In genomic region chr11:88122956-88123355, GRCh38 we compare ENCODE assay signal across 30 cellular contexts. TPM values are rescaled to one million over a fixed set of nuclear protein-coding genes. Genes with fewer than 3 reads are reported as not detected.
"Had no signal": no experiment of that assay in that cellular context is flagged by ENCODE, and none has a peak within 500 bp of the region (broad histone marks: within the 10 kb centered on the region; RNA-seq: fewer than 3 reads in every experiment).

No MANE protein-coding gene starts in this region.

- H3K36me3 ChIP-seq: left ventricle myocardium inferior, ovary, stomach, thyroid gland, transverse colon, upper lobe of left lung, vagina had no signal

- ATAC-seq: left colon; mucosa of descending colon; naive thymus-derived CD4-positive, alpha-beta T cell; natural killer cell treated with Interleukin-12 subunit alpha and Interleukin-12 subunit beta and Interleukin-15 and Interleukin-18, amount 100 ng/mL, for 72 hours; right cardiac atrium; sciatic nerve; stimulated activated naive B cell treated with anti-CD40 and anti-IgM and Interleukin-4, amounts not matched to agents 10 μg/mL and 1 μg/mL and 100 μg/mL, for 72 hours; stimulated activated naive CD8-positive, alpha-beta T cell treated with anti-CD3 and anti-CD28 coated beads, Interleukin-15, Interleukin-2, amounts not matched to agents 100 U/mL and 50 U/mL, for 24 hours had no signal

- H3K4me1 Mint-ChIP-seq: memory B cell; naive thymus-derived CD4-positive, alpha-beta T cell; stimulated activated naive B cell treated with anti-CD40 and anti-IgM and Interleukin-4, amounts not matched to agents 10 μg/mL and 1 μg/mL and 100 μg/mL, for 72 hours had no signal

- H3K27me3 ChIP-seq: hepatocyte, ovary, stomach, testis, thyroid gland, transverse colon, upper lobe of left lung, vagina had no signal

- H3K9me3 ChIP-seq: mucosa of descending colon, ovary, stomach, testis, thyroid gland, transverse colon, upper lobe of left lung, vagina had no signal

- H3K4me2 ChIP-seq: hepatocyte had no signal

- H3K4me3 Mint-ChIP-seq: memory B cell; naive thymus-derived CD4-positive, alpha-beta T cell; natural killer cell treated with Interleukin-12 subunit alpha and Interleukin-12 subunit beta and Interleukin-15 and Interleukin-18, amount 100 ng/mL, for 72 hours; stimulated activated naive B cell treated with anti-CD40 and anti-IgM and Interleukin-4, amounts not matched to agents 10 μg/mL and 1 μg/mL and 100 μg/mL, for 72 hours had no signal

- H3K36me3 Mint-ChIP-seq: memory B cell; naive thymus-derived CD4-positive, alpha-beta T cell; natural killer cell treated with Interleukin-12 subunit alpha and Interleukin-12 subunit beta and Interleukin-15 and Interleukin-18, amount 100 ng/mL, for 72 hours; stimulated activated naive B cell treated with anti-CD40 and anti-IgM and Interleukin-4, amounts not matched to agents 10 μg/mL and 1 μg/mL and 100 μg/mL, for 72 hours had no signal

- FAIRE-seq: keratinocyte had no signal

- H3K4me3 ChIP-seq: hepatocyte, left ventricle myocardium inferior, lung, mucosa of descending colon, ovary, skin epidermis, stomach, testis, thyroid gland, transverse colon, upper lobe of left lung, vagina had no signal

- H3K27ac Mint-ChIP-seq: memory B cell; naive thymus-derived CD4-positive, alpha-beta T cell; natural killer cell treated with Interleukin-12 subunit alpha and Interleukin-12 subunit beta and Interleukin-15 and Interleukin-18, amount 100 ng/mL, for 72 hours; progenitor cell of endocrine pancreas; stimulated activated naive B cell treated with anti-CD40 and anti-IgM and Interleukin-4, amounts not matched to agents 10 μg/mL and 1 μg/mL and 100 μg/mL, for 72 hours had no signal

- DNase-seq: kidney glomerular epithelial cell; left colon; left ventricle myocardium inferior; midbrain; mucosa of descending colon; naive thymus-derived CD4-positive, alpha-beta T cell; ovary; retina; right cardiac atrium; stimulated activated CD4-positive, alpha-beta T cell treated with anti-CD3 and anti-CD28 coated beads, Interleukin-12 subunit alpha, Interleukin-12 subunit beta, amount 100 ng/mL, for 4 hours; stimulated activated CD4-positive, alpha-beta T cell treated with anti-CD3 and anti-CD28 coated beads, Interleukin-15, amount 100 ng/mL, for 24 hours; stimulated activated CD4-positive, alpha-beta T cell treated with anti-CD3 and anti-CD28 coated beads, Interleukin-2, amount 100 ng/mL, for 24 hours; stimulated activated CD4-positive, alpha-beta T cell treated with anti-CD3 and anti-CD28 coated beads, Interleukin-4, amount 100 ng/mL, for 1 hour; stimulated activated naive B cell treated with anti-CD40 and anti-IgM and Interleukin-4, amounts not matched to agents 10 μg/mL and 1 μg/mL and 100 μg/mL, for 72 hours; stimulated activated naive CD8-positive, alpha-beta T cell treated with anti-CD3 and anti-CD28 coated beads, Interleukin-15, Interleukin-2, amounts not matched to agents 100 U/mL and 50 U/mL, for 24 hours; stomach; testis; thyroid gland; transverse colon; upper lobe of left lung had no signal

- H3K9me3 Mint-ChIP-seq: memory B cell; naive thymus-derived CD4-positive, alpha-beta T cell; stimulated activated naive B cell treated with anti-CD40 and anti-IgM and Interleukin-4, amounts not matched to agents 10 μg/mL and 1 μg/mL and 100 μg/mL, for 72 hours had no signal

- H2AFZ ChIP-seq: hepatocyte had no signal

- H3K27ac ChIP-seq: hepatocyte, left ventricle myocardium inferior, ovary, skin epidermis, stomach, testis, thyroid gland, transverse colon, upper lobe of left lung, vagina had no signal

- H3K79me2 ChIP-seq: hepatocyte had no signal

- H3K4me1 ChIP-seq: left ventricle myocardium inferior, stomach, testis, thyroid gland, transverse colon, upper lobe of left lung, vagina had no signal

- H3K27me3 Mint-ChIP-seq: natural killer cell treated with Interleukin-12 subunit alpha and Interleukin-12 subunit beta and Interleukin-15 and Interleukin-18, amount 100 ng/mL, for 72 hours; progenitor cell of endocrine pancreas had no signal

RNA-seq across cellular contexts. Expression of gene RAB38, which starts 52.3 kb away (rescaled TPM):
- polyA plus RNA-seq: neural cell had no signal
